In the genomic region with DNA sequence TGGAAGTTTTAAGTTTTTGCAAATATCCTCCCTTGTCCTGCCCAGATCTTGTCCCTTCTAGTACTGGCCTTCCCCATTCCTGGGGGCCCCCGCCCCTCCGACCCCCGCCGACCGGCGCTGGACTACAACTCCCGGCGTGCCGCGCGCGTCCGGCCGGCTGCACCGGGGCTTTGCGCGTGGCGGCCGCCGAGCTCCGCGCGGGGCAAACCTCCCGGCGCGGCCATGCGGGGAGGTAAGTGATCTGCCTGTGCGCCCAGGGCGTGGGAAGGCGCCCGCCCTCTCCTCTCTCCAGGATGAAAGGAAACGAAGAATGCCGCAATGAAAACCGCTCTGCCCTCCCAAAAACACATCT, we compare ENCODE assay signal across 8 cellular contexts. TPM values are rescaled to one million over a fixed set of nuclear protein-coding genes. Genes with fewer than 3 reads are reported as not detected.
DNase-seq lines count a peak whose midpoint lies in the region; ATAC-seq and TF ChIP-seq lines count a peak whose summit lies in the region.

No MANE protein-coding gene starts in this region.

- DNase-seq in CD8-positive, alpha-beta T cell, result peak; percentile 12 to 72 (median 25)
- DNase-seq in Peyer's patch (peak; percentile 45 to 82 (median 76)), activated gamma-delta T cell (lab: John Stamatoyannopoulos, UW) (peak; percentile 16), foreskin keratinocyte (no peak), upper lobe of right lung (peak; percentile 80)

- peak in 1 of 2 donors; percentile 75 for TF ChIP-seq POLR2A in Peyer's patch (IDR thresholded peaks at IDR 0.05)

- H3K4me3 ChIP-seq in CD8-positive, alpha-beta T cell (ENCODE audit: low read depth, low read length), result peak overlapping the region; percentile 76
- H3K4me3 ChIP-seq in Peyer's patch (peak overlapping the region; percentile 78 to 94 (median 86)), neural cell (ENCODE audit: low read length) (peak overlapping the region; percentile 70), upper lobe of right lung (peak overlapping the region; percentile 93)

- peak overlapping the region; percentile 8 for H3K27ac ChIP-seq in CD8-positive, alpha-beta T cell (ENCODE audit: low read depth, low read length)
- H3K27ac ChIP-seq in Peyer's patch (peak overlapping the region; percentile 77 to 99 (median 91)), foreskin keratinocyte (no peak overlapping the region), neural cell (ENCODE audit: low read length) (no peak overlapping the region), upper lobe of right lung (peak overlapping the region; percentile 89)

- no peaks in the 10 kb centered on the region for H3K79me2 ChIP-seq in neural cell (replicated peaks; ENCODE audit: insufficient read depth, low read length)

- H3K9me3 Mint-ChIP-seq in CD8-positive, alpha-beta T cell, result peaks cover 2% of the 10 kb centered on the region

- H3K27me3 ChIP-seq in CD8-positive, alpha-beta T cell (ENCODE audit: insufficient read depth, low read length), result no peaks in the 10 kb centered on the region
- no peaks in the 10 kb centered on the region for H3K27me3 ChIP-seq in Peyer's patch
- H3K27me3 ChIP-seq in foreskin keratinocyte, result no peaks in the 10 kb centered on the region
- H3K27me3 ChIP-seq in neural cell (ENCODE audit: insufficient read depth, low read depth, low read length), result no peaks in the 10 kb centered on the region
- no peaks in the 10 kb centered on the region for H3K27me3 ChIP-seq in upper lobe of right lung

- H3K4me3 Mint-ChIP-seq in CD8-positive, alpha-beta T cell, result peak overlapping the region; percentile 78

- no peak for TF ChIP-seq CTCF in CD8-positive, alpha-beta T cell (IDR thresholded peaks at IDR 0.05)
- TF ChIP-seq CTCF in Peyer's patch (IDR thresholded peaks at IDR 0.05) (peak in 1 of 6 experiments; percentile 4), foreskin keratinocyte (conservative IDR thresholded peaks at IDR 0.05) (no peak), neural cell (IDR thresholded peaks at IDR 0.05; ENCODE audit: poor library complexity, severe bottlenecking) (no peak), upper lobe of right lung (IDR thresholded peaks at IDR 0.05) (no peak)

- no peaks in the 10 kb centered on the region for H3K9me3 ChIP-seq in CD8-positive, alpha-beta T cell (ENCODE audit: low read length)
- no peaks in the 10 kb centered on the region for H3K9me3 ChIP-seq in Peyer's patch
- no peaks in the 10 kb centered on the region for H3K9me3 ChIP-seq in neural cell (ENCODE audit: low read length)
- H3K9me3 ChIP-seq in upper lobe of right lung, result no peaks in the 10 kb centered on the region

- H4K20me1 ChIP-seq in neural cell (ENCODE audit: insufficient read depth), result no peaks in the 10 kb centered on the region

- POLR2A ChIA-PET in CD8-positive, alpha-beta T cell (lab: Charles Lee), result interaction anchor here (1.3 kb wide), 1 partner anchor 154 kb away, joined by 10 read pairs; a partner anchor contains a TSS

- H3K4me2 ChIP-seq in neural cell (ENCODE audit: low read length), result peak overlapping the region; percentile 42

- peaks cover 5% of the 10 kb centered on the region for H3K27me3 Mint-ChIP-seq in CD8-positive, alpha-beta T cell (ENCODE audit: low read depth)

- no peak for TF ChIP-seq EP300 in neural cell (conservative IDR thresholded peaks at IDR 0.05; ENCODE audit: poor library complexity, severe bottlenecking)

- H3F3A ChIP-seq in neural cell (ENCODE audit: insufficient read depth, low read length, poor library complexity, severe bottlenecking), result no peaks in the 10 kb centered on the region

- peak overlapping the region; percentile 61 for H2AFZ ChIP-seq in neural cell (ENCODE audit: low read depth, low read length)

- CTCF ChIA-PET in CD8-positive, alpha-beta T cell (lab: Charles Lee), result interaction anchor here (1.0 kb wide), 1 partner anchor 474 kb away, joined by 3 read pairs; no protein-coding TSS in a partner anchor

- peaks cover 4% of the 10 kb centered on the region for H3K36me3 Mint-ChIP-seq in CD8-positive, alpha-beta T cell

- H3K9me2 ChIP-seq in neural cell (ENCODE audit: insufficient read depth, low read length), result no peaks in the 10 kb centered on the region

- H3K4me1 ChIP-seq in CD8-positive, alpha-beta T cell (ENCODE audit: insufficient read depth, low read length), result peaks cover 17% of the 10 kb centered on the region
- H3K4me1 ChIP-seq in Peyer's patch, result peaks cover 0 to 30% (median 3%) of the 10 kb centered on the region in 4 donors
- peaks cover 14% of the 10 kb centered on the region for H3K4me1 ChIP-seq in foreskin keratinocyte
- H3K4me1 ChIP-seq in upper lobe of right lung, result peaks cover 29% of the 10 kb centered on the region

- no peaks in the 10 kb centered on the region for H3K36me3 ChIP-seq in CD8-positive, alpha-beta T cell (ENCODE audit: insufficient read depth, low read length)
- H3K36me3 ChIP-seq in Peyer's patch (no peaks in the 10 kb centered on the region), neural cell (ENCODE audit: insufficient read depth, low read length) (no peaks in the 10 kb centered on the region), upper lobe of right lung (no peaks in the 10 kb centered on the region)

- peak overlapping the region; percentile 62 for H3K9ac ChIP-seq in neural cell (ENCODE audit: low read length)

- H3K27ac Mint-ChIP-seq in CD8-positive, alpha-beta T cell, result peak overlapping the region; percentile 46

- no peak for TF ChIP-seq RAD21 in neural cell (conservative IDR thresholded peaks at IDR 0.05)

- peaks cover 37% of the 10 kb centered on the region for H3K4me1 Mint-ChIP-seq in CD8-positive, alpha-beta T cell (ENCODE audit: low read depth)

- peak; percentile 70 for ATAC-seq in CD8-positive, alpha-beta T cell
- peak; percentile 74 for ATAC-seq in GM19035 (IDR thresholded peaks at IDR 0.05; ENCODE audit: unreplicated experiment)
- peak; percentile 73 for ATAC-seq in HG03159 (IDR thresholded peaks at IDR 0.05; ENCODE audit: unreplicated experiment)
- peak; percentile 66 for ATAC-seq in foreskin keratinocyte
- peak; percentile 90 for ATAC-seq in upper lobe of right lung

- intact Hi-C loops in CD8-positive, alpha-beta T cell (cut with DNase I, micrococcal nuclease), result loop anchor here (1.0 to 5.0 kb wide), 3 partner anchors 134 to 324 kb away; no protein-coding TSS in a partner anchor
- intact Hi-C loops in upper lobe of right lung (cut with DNase I), result no loop called here

TF ChIP-seq in neural cell, 6 proteins besides CTCF, POLR2A, EP300 and RAD21:
- TF ChIP-seq MXI1 (conservative IDR thresholded peaks at IDR 0.05; ENCODE audit: poor library complexity, severe bottlenecking) (peak; percentile 67), POLR2AphosphoS5 (IDR thresholded peaks at IDR 0.05) (no peak)

RNA-seq across cellular contexts. Expression of a gene that starts 3.2 kb away (rescaled TPM):
- total RNA-seq in CD8-positive, alpha-beta T cell, result not detected
- 1 to 10 TPM; 1.1 to 3.5 (median 2.3) TPM for total RNA-seq in Peyer's patch
- 0.46 and 1.1 TPM in 2 replicates for total RNA-seq in foreskin keratinocyte
- polyA plus RNA-seq in foreskin keratinocyte, result 0.51 and 0.79 TPM in 2 replicates
- polyA plus RNA-seq in neural cell, result 14.9 and 20.0 TPM in 2 replicates
- polyA minus RNA-seq in neural cell, result 7.1 and 8.1 TPM in 2 replicates
- total RNA-seq in upper lobe of right lung, result 1.6 TPM

Comparison
In these comparisons a context has a peak if more than half of its experiments do, and no peak if none do; other contexts are left out.
1. DNase-seq: peak in CD8-positive, alpha-beta T cell (7 of 7), Peyer's patch (3 of 3), activated gamma-delta T cell (single experiment) and upper lobe of right lung (single experiment); none in foreskin keratinocyte (0 of 2).
2. H3K27ac ChIP-seq: peak in CD8-positive, alpha-beta T cell (single experiment), Peyer's patch (4 of 4) and upper lobe of right lung (single experiment); none in foreskin keratinocyte (single experiment) and neural cell (single experiment).
3. Peak in every context shown above with its lines, with median percentiles within 50 percentile points of each other: ATAC-seq and H3K4me3 ChIP-seq.